1 cellular context compared by ENCODE assay signal in genomic region chr1:183484254-183484653, GRCh38.
TF ChIP-seq lines count a peak whose summit lies in the region.

No MANE protein-coding gene starts in this region.

TF ChIP-seq in WTC11, 78 proteins besides CTCF, POLR2A, EP300 and RAD21 (continued from another document):
- TF ChIP-seq IRF1 (CRISPR knock-in tag; IDR thresholded peaks at IDR 0.05) (no peak), TEAD4 (CRISPR knock-in tag; IDR thresholded peaks at IDR 0.05) (no peak)
